Comparison of ENCODE assay signal across 22 cellular contexts in genomic region chr12:22938323-22938722, GRCh38.
DNase-seq lines count a peak whose midpoint lies in the region; ATAC-seq and TF ChIP-seq lines count a peak whose summit lies in the region.
"Had no signal": no experiment of that assay in that cellular context is flagged by ENCODE, and none has a peak within 500 bp of the region (broad histone marks: within the 10 kb centered on the region; RNA-seq: fewer than 3 reads in every experiment).

No MANE protein-coding gene starts in this region.

- no peaks in the 10 kb centered on the region for H3K27me3 Mint-ChIP-seq in stimulated activated naive CD8-positive, alpha-beta T cell treated with anti-CD3 and anti-CD28 coated beads, Interleukin-15, amount 100 ng/mL, for 72 hours
- peaks cover 5% of the 10 kb centered on the region for H3K27me3 Mint-ChIP-seq in activated T-helper 17 cell treated with anti-CD3 and anti-CD28 coated beads, Interleukin-2, amount 50 U/mL, for 72 hours
- H3K27me3 Mint-ChIP-seq: CD4-positive, alpha-beta T cell had no signal

- H3K9me3 Mint-ChIP-seq in stimulated activated naive CD8-positive, alpha-beta T cell treated with anti-CD3 and anti-CD28 coated beads, Interleukin-15, amount 100 ng/mL, for 72 hours, result peaks cover 12 to 14% of the 10 kb centered on the region in 2 donors
- peaks cover 5% of the 10 kb centered on the region for H3K9me3 Mint-ChIP-seq in activated T-helper 17 cell treated with anti-CD3 and anti-CD28 coated beads, Interleukin-2, amount 50 U/mL, for 72 hours
- H3K9me3 Mint-ChIP-seq in stimulated activated effector memory CD8-positive, alpha-beta T cell treated with anti-CD3 and anti-CD28 coated beads, Interleukin-12 subunit alpha, Interleukin-12 subunit beta, amount 100 ng/mL, for 72 hours, result no peaks in the 10 kb centered on the region
- H3K9me3 Mint-ChIP-seq: HFFc6 had no signal

- H3K27ac Mint-ChIP-seq in stimulated activated naive CD8-positive, alpha-beta T cell treated with anti-CD3 and anti-CD28 coated beads, Interleukin-15, amount 100 ng/mL, for 72 hours, result no peak overlapping the region
- no peak overlapping the region for H3K27ac Mint-ChIP-seq in activated T-helper 17 cell treated with anti-CD3 and anti-CD28 coated beads, Interleukin-2, amount 50 U/mL, for 72 hours
- H3K27ac Mint-ChIP-seq in stimulated activated effector memory CD8-positive, alpha-beta T cell treated with anti-CD3 and anti-CD28 coated beads, Interleukin-12 subunit alpha, Interleukin-12 subunit beta, amount 100 ng/mL, for 72 hours, result no peak overlapping the region
- H3K27ac Mint-ChIP-seq: CD14-positive monocyte; CD4-positive, alpha-beta T cell; CD8-positive, alpha-beta memory T cell; GM23338; HFFc6 had no signal

- no peak for DNase-seq in stimulated activated naive CD8-positive, alpha-beta T cell treated with anti-CD3 and anti-CD28 coated beads, Interleukin-15, amount 100 ng/mL, for 72 hours
- DNase-seq in stimulated activated naive CD8-positive, alpha-beta T cell treated with anti-CD3 and anti-CD28 coated beads, Interleukin-15, Interleukin-2, amounts not matched to agents 100 U/mL and 50 U/mL, for 24 hours, result no peak
- DNase-seq in stimulated activated effector memory CD8-positive, alpha-beta T cell treated with anti-CD3 and anti-CD28 coated beads, Interleukin-12 subunit alpha, Interleukin-12 subunit beta, amount 100 ng/mL, for 72 hours (ENCODE audit: low spot score in 2 of 2), result no peak
- DNase-seq in GM13977 (ENCODE audit: low spot score) (no peak), epidermal melanocyte (ENCODE audit: insufficient read length, low spot score) (no peak), ureter (ENCODE audit: low spot score) (no peak)
- DNase-seq: 8988T; ACHN; AML-193; BE2C; CD4-positive, alpha-beta T cell; CD8-positive, alpha-beta memory T cell; DMS 273 treated with DMSO at 0.1 percent for 48 hours; DMS79; EL; GDM1; HFFc6 had no signal

- in situ Hi-C loops in GM13977 (cut with MboI; ENCODE audit: low pct_unique_long_range_greater_than_20kb, low sequenced_read_pairs, unreplicated experiment), result no loop called here

- no peak for TF ChIP-seq CTCF in GM13977 (IDR thresholded peaks at IDR 0.05; ENCODE audit: extremely low read depth, insufficient read depth, missing control alignments)

- peak; percentile 42 for ATAC-seq in stimulated activated naive CD8-positive, alpha-beta T cell treated with anti-CD3 and anti-CD28 coated beads, Interleukin-15, amount 100 ng/mL, for 72 hours
- ATAC-seq in stimulated activated naive CD8-positive, alpha-beta T cell treated with anti-CD3 and anti-CD28 coated beads, Interleukin-15, Interleukin-2, amounts not matched to agents 100 U/mL and 50 U/mL, for 24 hours, result no peak
- peak; percentile 11 for ATAC-seq in activated T-helper 17 cell treated with anti-CD3 and anti-CD28 coated beads, Interleukin-2, amount 50 U/mL, for 72 hours (replicated peaks)
- ATAC-seq in stimulated activated effector memory CD8-positive, alpha-beta T cell treated with anti-CD3 and anti-CD28 coated beads, Interleukin-12 subunit alpha, Interleukin-12 subunit beta, amount 100 ng/mL, for 72 hours, result peak; percentile 45
- ATAC-seq: A549, GM12878, GM23338 had no signal

- no peaks in the 10 kb centered on the region for H3K4me1 Mint-ChIP-seq in stimulated activated naive CD8-positive, alpha-beta T cell treated with anti-CD3 and anti-CD28 coated beads, Interleukin-15, amount 100 ng/mL, for 72 hours
- no peaks in the 10 kb centered on the region for H3K4me1 Mint-ChIP-seq in activated T-helper 17 cell treated with anti-CD3 and anti-CD28 coated beads, Interleukin-2, amount 50 U/mL, for 72 hours
- H3K4me1 Mint-ChIP-seq in stimulated activated effector memory CD8-positive, alpha-beta T cell treated with anti-CD3 and anti-CD28 coated beads, Interleukin-12 subunit alpha, Interleukin-12 subunit beta, amount 100 ng/mL, for 72 hours, result no peaks in the 10 kb centered on the region
- H3K4me1 Mint-ChIP-seq: CD14-positive monocyte; CD8-positive, alpha-beta memory T cell had no signal

- no peaks in the 10 kb centered on the region for H3K36me3 Mint-ChIP-seq in activated T-helper 17 cell treated with anti-CD3 and anti-CD28 coated beads, Interleukin-2, amount 50 U/mL, for 72 hours (ENCODE audit: low read depth)
- H3K36me3 Mint-ChIP-seq in stimulated activated effector memory CD8-positive, alpha-beta T cell treated with anti-CD3 and anti-CD28 coated beads, Interleukin-12 subunit alpha, Interleukin-12 subunit beta, amount 100 ng/mL, for 72 hours, result no peaks in the 10 kb centered on the region
- H3K36me3 Mint-ChIP-seq: CD14-positive monocyte; CD8-positive, alpha-beta memory T cell had no signal

- no peak overlapping the region for H3K4me3 Mint-ChIP-seq in stimulated activated naive CD8-positive, alpha-beta T cell treated with anti-CD3 and anti-CD28 coated beads, Interleukin-15, amount 100 ng/mL, for 72 hours
- H3K4me3 Mint-ChIP-seq in activated T-helper 17 cell treated with anti-CD3 and anti-CD28 coated beads, Interleukin-2, amount 50 U/mL, for 72 hours, result no peak overlapping the region
- no peak overlapping the region for H3K4me3 Mint-ChIP-seq in stimulated activated effector memory CD8-positive, alpha-beta T cell treated with anti-CD3 and anti-CD28 coated beads, Interleukin-12 subunit alpha, Interleukin-12 subunit beta, amount 100 ng/mL, for 72 hours
- H3K4me3 Mint-ChIP-seq: CD14-positive monocyte; CD4-positive, alpha-beta T cell; CD8-positive, alpha-beta memory T cell; GM23338; HFFc6 had no signal
